Comparison of ENCODE assay signal across 9 cellular contexts in the genomic region with DNA sequence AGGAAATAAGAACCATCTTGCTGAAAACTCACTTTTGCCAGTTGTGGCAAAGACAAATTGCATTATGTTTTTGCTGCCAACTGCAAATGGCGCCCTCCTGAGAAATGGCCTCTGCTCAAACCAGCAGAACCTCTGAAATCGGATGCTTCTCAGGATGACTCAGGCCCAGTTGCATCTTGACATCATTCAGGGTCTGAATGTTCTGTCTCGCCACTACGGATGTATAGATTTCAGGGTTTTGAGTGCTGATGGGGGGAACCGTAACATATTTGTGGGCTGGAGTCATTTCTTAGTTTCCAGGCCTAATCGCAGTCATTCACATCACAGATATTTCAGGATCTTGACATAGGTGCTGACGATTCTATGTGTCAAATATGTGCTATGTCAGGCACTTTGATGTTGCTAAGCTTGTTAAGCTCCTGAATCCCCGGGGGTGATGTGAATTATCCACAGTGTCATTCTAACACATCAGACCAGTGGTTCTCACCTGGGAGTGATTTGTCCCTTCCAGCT.
DNase-seq lines count a peak whose midpoint lies in the region; ATAC-seq and TF ChIP-seq lines count a peak whose summit lies in the region.
"Had no signal": no experiment of that assay in that cellular context is flagged by ENCODE, and none has a peak within 500 bp of the region (broad histone marks: within the 10 kb centered on the region; RNA-seq: fewer than 3 reads in every experiment).

No MANE protein-coding gene starts in this region.

- DNase-seq in GM10266 (ENCODE audit: extremely low spot score) (peak; percentile 45), amniotic stem cell (lab: John Stamatoyannopoulos, UW) (peak; percentile 94), osteocyte (ENCODE audit: extremely low spot score, unreplicated experiment) (no peak), thyroid gland (no peak), NCI-H2029 treated with DMSO at 0.1 percent for 48 hours (lab: John Stamatoyannopoulos, UW) (no peak), AML-193 (lab: John Stamatoyannopoulos, UW) (no peak), erythroblast (lab: John Stamatoyannopoulos, UW) (no peak)
- DNase-seq: SHP77 had no signal

- H3K27ac ChIP-seq in thyroid gland = no peak overlapping the region

- intact Hi-C loops in thyroid gland (cut with DNase I) = no loop called here

- H3K4me1 Mint-ChIP-seq in osteocyte (ENCODE audit: unreplicated experiment) = peaks cover 23% of the 10 kb centered on the region

- H3K9me3 Mint-ChIP-seq in osteocyte (ENCODE audit: unreplicated experiment) = no peaks in the 10 kb centered on the region

- peak; percentile 63 for ATAC-seq in HG03025 (IDR thresholded peaks at IDR 0.05; ENCODE audit: low FRiP score, unreplicated experiment)

- no peak overlapping the region for H3K4me3 ChIP-seq in thyroid gland (replicated peaks in 1 of 3)

- peak overlapping the region; percentile 87 for H3K27ac Mint-ChIP-seq in osteocyte (ENCODE audit: unreplicated experiment)

- no peaks in the 10 kb centered on the region for H3K36me3 ChIP-seq in thyroid gland

- TF ChIP-seq POLR2A in thyroid gland (IDR thresholded peaks at IDR 0.05) (no peak), erythroblast (IDR thresholded peaks at IDR 0.05; ENCODE audit: low read length) (no peak)

- 69 to 73% methylated on average over 8 of the region's 8 CpGs for WGBS in thyroid gland, 2 donors

- H3K4me1 ChIP-seq in thyroid gland = no peaks in the 10 kb centered on the region

- no peaks in the 10 kb centered on the region for H3K36me3 Mint-ChIP-seq in osteocyte (ENCODE audit: unreplicated experiment)

- H3K27me3 Mint-ChIP-seq in osteocyte (ENCODE audit: unreplicated experiment) = no peaks in the 10 kb centered on the region

- H3K27me3 ChIP-seq in thyroid gland = no peaks in the 10 kb centered on the region

- TF ChIP-seq CTCF in GM10266 (IDR thresholded peaks at IDR 0.05; ENCODE audit: control insufficient read depth, insufficient read depth, low read depth, missing control alignments) (no peak), osteocyte (IDR thresholded peaks at IDR 0.05) (peak; percentile 14), thyroid gland (IDR thresholded peaks at IDR 0.05) (no peak)

- H3K4me3 Mint-ChIP-seq in osteocyte (ENCODE audit: unreplicated experiment) = no peak overlapping the region

- H3K9me3 ChIP-seq in thyroid gland = no peaks in the 10 kb centered on the region

Comparison
In these comparisons a context has a peak if more than half of its experiments do, and no peak if none do; other contexts are left out.
1. DNase-seq: peak in GM10266 (single experiment) and amniotic stem cell (single experiment); none in osteocyte (single experiment), thyroid gland (0 of 2), NCI-H2029 treated with DMSO at 0.1 percent for 48 hours (single experiment), AML-193 (0 of 2) and erythroblast (0 of 2).